ENCODE assay signal across 8 cellular contexts in genomic region chr5:71601222-71602026, GRCh38. TPM values are rescaled to one million over a fixed set of nuclear protein-coding genes. Genes with fewer than 3 reads are reported as not detected.
A peak's percentile ranks its signal among the peaks of the same experiment; 100 is the strongest.
DNase-seq lines count a peak whose midpoint lies in the region; ATAC-seq lines count a peak whose summit lies in the region.

No MANE protein-coding gene starts in this region.

- CTCF ChIA-PET in activated CD4-positive, alpha-beta T cell treated with anti-CD3 and anti-CD28 coated beads, Interleukin-2, amount 10 ng/mL, durations not matched to agents 7 days and 5 days (lab: Charles Lee): interaction anchor here (0.6 to 2.3 kb wide), 13 partner anchors 9 to 1283 kb away, joined by 3 to 47 read pairs (median 5); partner anchors contain the start of gene MCCC2

- DNase-seq in NCI-H524 (lab: John Stamatoyannopoulos, UW): peak; percentile 1 to 39
- DNase-seq in NCI-H524 treated with DMSO at 0.1 percent for 48 hours (lab: John Stamatoyannopoulos, UW): no peak
- DNase-seq in NAMALWA (ENCODE audit: low spot score): peak; percentile 78
- peak; percentile 74 for DNase-seq in activated CD4-positive, alpha-beta T cell treated with anti-CD3 and anti-CD28 coated beads, Interleukin-2, amount 10 ng/mL, durations not matched to agents 7 days and 5 days
- peak; percentile 83 to 99 for DNase-seq in dermis microvascular lymphatic vessel endothelial cell (ENCODE audit: low read depth in 2 of 2)
- peak; percentile 30 for DNase-seq in midbrain (lab: John Stamatoyannopoulos, UW)
- DNase-seq in stimulated activated CD8-positive, alpha-beta memory T cell treated with anti-CD3 and anti-CD28 coated beads, Interleukin-7, amount 100 ng/mL, for 48 hours (ENCODE audit: extremely low read depth in 1 of 2, low read depth in 1 of 2): peak; percentile 37 to 66

- H3K27ac Mint-ChIP-seq in activated CD4-positive, alpha-beta T cell treated with anti-CD3 and anti-CD28 coated beads, Interleukin-2, amount 10 ng/mL, durations not matched to agents 7 days and 5 days: peak overlapping the region; percentile 83

- peak; percentile 83 for ATAC-seq in HG02610 (IDR thresholded peaks at IDR 0.05; ENCODE audit: unreplicated experiment)

- H3K4me3 Mint-ChIP-seq in activated CD4-positive, alpha-beta T cell treated with anti-CD3 and anti-CD28 coated beads, Interleukin-2, amount 10 ng/mL, durations not matched to agents 7 days and 5 days: no peak overlapping the region

- H3K9me3 Mint-ChIP-seq in activated CD4-positive, alpha-beta T cell treated with anti-CD3 and anti-CD28 coated beads, Interleukin-2, amount 10 ng/mL, durations not matched to agents 7 days and 5 days: peaks cover 2% of the 10 kb centered on the region

- POLR2A ChIA-PET in activated CD4-positive, alpha-beta T cell treated with anti-CD3 and anti-CD28 coated beads, Interleukin-2, amount 10 ng/mL, durations not matched to agents 7 days and 5 days (lab: Charles Lee): interaction anchor here (0.6 to 1.2 kb wide), 2 partner anchors 14 to 984 kb away, joined by 4 read pairs; no protein-coding TSS in a partner anchor

- H3K4me1 Mint-ChIP-seq in activated CD4-positive, alpha-beta T cell treated with anti-CD3 and anti-CD28 coated beads, Interleukin-2, amount 10 ng/mL, durations not matched to agents 7 days and 5 days: peaks cover 30% of the 10 kb centered on the region

- H3K36me3 Mint-ChIP-seq in activated CD4-positive, alpha-beta T cell treated with anti-CD3 and anti-CD28 coated beads, Interleukin-2, amount 10 ng/mL, durations not matched to agents 7 days and 5 days (ENCODE audit: low read depth): peaks cover 54% of the 10 kb centered on the region

- no peaks in the 10 kb centered on the region for H3K27me3 Mint-ChIP-seq in activated CD4-positive, alpha-beta T cell treated with anti-CD3 and anti-CD28 coated beads, Interleukin-2, amount 10 ng/mL, durations not matched to agents 7 days and 5 days

RNA-seq across cellular contexts. Expression of gene MCCC2, which starts 14.3 kb away (rescaled TPM):
- total RNA-seq in activated CD4-positive, alpha-beta T cell treated with anti-CD3 and anti-CD28 coated beads, Interleukin-2, amount 10 ng/mL, durations not matched to agents 7 days and 5 days: 10 to 100 TPM; 40.0 to 40.1 TPM
- 20.3 and 29.2 TPM in 2 replicates for total RNA-seq in dermis microvascular lymphatic vessel endothelial cell
